1 cellular context compared by ENCODE assay signal in genomic region chr20:63495771-63496403, GRCh38.
A peak's percentile ranks its signal among the peaks of the same experiment; 100 is the strongest.
TF ChIP-seq lines count a peak whose summit lies in the region.

No MANE protein-coding gene starts in this region.

TF ChIP-seq in GM12878, 131 proteins besides CTCF, POLR2A, EP300 and RAD21:
- TF ChIP-seq TCF12 (IDR thresholded peaks at IDR 0.05; ENCODE audit: low read depth, low read length) (peak; percentile 76), CREM (IDR thresholded peaks at IDR 0.05; ENCODE audit: low read depth) (0 out of 2 replicates have a peak, but pooled peaks have one; percentile 13), MXI1 (IDR thresholded peaks at IDR 0.05; ENCODE audit: low read depth, low read length) (no peak), LARP7 (IDR thresholded peaks at IDR 0.05) (no peak), CHD4 (IDR thresholded peaks at IDR 0.05) (no peak), SMC3 (IDR thresholded peaks at IDR 0.05; ENCODE audit: borderline replicate concordance, low read length) (peak; percentile 71; the same call in 1 of the 2 replicates), RFX5 (IDR thresholded peaks at IDR 0.05; ENCODE audit: low read depth, low read length) (no peak), TCF3 (IDR thresholded peaks at IDR 0.05; ENCODE audit: borderline replicate concordance, insufficient read depth, low read depth, low read length) (0 out of 2 replicates have a peak, but pooled peaks have one; percentile 59), EGR1 (IDR thresholded peaks at IDR 0.05; ENCODE audit: borderline replicate concordance in 1 of 2, low read depth in 2 of 2, low read length in 2 of 2) (no peak), ELK1 (IDR thresholded peaks at IDR 0.05; ENCODE audit: low read depth, low read length) (no peak), ZNF687 (IDR thresholded peaks at IDR 0.05) (no peak), USF2 (IDR thresholded peaks at IDR 0.05; ENCODE audit: borderline replicate concordance, low read depth, low read length) (no peak), NR2F1 (conservative IDR thresholded peaks at IDR 0.05) (0 out of 2 replicates have a peak, but pooled peaks have one; percentile 13), PKNOX1 (IDR thresholded peaks at IDR 0.05) (no peak), CUX1 (IDR thresholded peaks at IDR 0.05; ENCODE audit: insufficient replicate concordance, low read depth, low read length) (no peak), SKIL (IDR thresholded peaks at IDR 0.05; ENCODE audit: low read depth, poor library complexity, severe bottlenecking) (no peak), YY1 (IDR thresholded peaks at IDR 0.05; ENCODE audit: low read depth, low read length) (peak; percentile 66), KAT2A (conservative IDR thresholded peaks at IDR 0.05; ENCODE audit: control insufficient read depth, low read depth, low read length) (no peak), GATAD2B (conservative IDR thresholded peaks at IDR 0.05; ENCODE audit: low read depth) (0 out of 2 replicates have a peak, but pooled peaks have one; percentile 18), MAX (IDR thresholded peaks at IDR 0.05; ENCODE audit: low read depth, low read length) (no peak), ZNF274 (IDR thresholded peaks at IDR 0.05; ENCODE audit: insufficient read depth, insufficient read length) (no peak), STAT3 (IDR thresholded peaks at IDR 0.05; ENCODE audit: low read depth, low read length) (no peak), BHLHE40 (IDR thresholded peaks at IDR 0.05; ENCODE audit: borderline replicate concordance in 1 of 2, low read depth in 2 of 2, low read length in 1 of 2) (peak in 1 of 2 experiments; percentile 38; a peak in 1 of 4 replicates), NRF1 (conservative IDR thresholded peaks at IDR 0.05; ENCODE audit: low read depth, low read length) (no peak), USF1 (IDR thresholded peaks at IDR 0.05; ENCODE audit: borderline replicate concordance, extremely low read length, insufficient read depth, low read depth, low read length) (no peak), IRF3 (IDR thresholded peaks at IDR 0.05) (no peak)
